ENCODE assay signal across 1 cellular context in genomic region chr16:47519037-47519436, GRCh38.
A peak's percentile ranks its signal among the peaks of the same experiment; 100 is the strongest.
TF ChIP-seq lines count a peak whose summit lies in the region.

No MANE protein-coding gene starts in this region.

TF ChIP-seq in GM12878, 131 proteins besides CTCF, POLR2A, EP300 and RAD21:
- TF ChIP-seq, protein P1, sequence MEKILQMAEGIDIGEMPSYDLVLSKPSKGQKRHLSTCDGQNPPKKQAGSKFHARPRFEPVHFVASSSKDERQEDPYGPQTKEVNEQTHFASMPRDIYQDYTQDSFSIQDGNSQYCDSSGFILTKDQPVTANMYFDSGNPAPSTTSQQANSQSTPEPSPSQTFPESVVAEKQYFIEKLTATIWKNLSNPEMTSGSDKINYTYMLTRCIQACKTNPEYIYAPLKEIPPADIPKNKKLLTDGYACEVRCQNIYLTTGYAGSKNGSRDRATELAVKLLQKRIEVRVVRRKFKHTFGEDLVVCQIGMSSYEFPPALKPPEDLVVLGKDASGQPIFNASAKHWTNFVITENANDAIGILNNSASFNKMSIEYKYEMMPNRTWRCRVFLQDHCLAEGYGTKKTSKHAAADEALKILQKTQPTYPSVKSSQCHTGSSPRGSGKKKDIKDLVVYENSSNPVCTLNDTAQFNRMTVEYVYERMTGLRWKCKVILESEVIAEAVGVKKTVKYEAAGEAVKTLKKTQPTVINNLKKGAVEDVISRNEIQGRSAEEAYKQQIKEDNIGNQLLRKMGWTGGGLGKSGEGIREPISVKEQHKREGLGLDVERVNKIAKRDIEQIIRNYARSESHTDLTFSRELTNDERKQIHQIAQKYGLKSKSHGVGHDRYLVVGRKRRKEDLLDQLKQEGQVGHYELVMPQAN (conservative IDR thresholded peaks at IDR 0.05): no peak
- peak; percentile 30; the same call in 1 of the 2 replicates for TF ChIP-seq CREB1 (IDR thresholded peaks at IDR 0.05; ENCODE audit: low read depth)
